16 cellular contexts compared by ENCODE assay signal in genomic region chr22:22767876-22768602, GRCh38.
DNase-seq lines count a peak whose midpoint lies in the region; ATAC-seq, FAIRE-seq and TF ChIP-seq lines count a peak whose summit lies in the region.
"Had no signal": no experiment of that assay in that cellular context is flagged by ENCODE, and none has a peak within 500 bp of the region (broad histone marks: within the 10 kb centered on the region; RNA-seq: fewer than 3 reads in every experiment).

No MANE protein-coding gene starts in this region.

- no peak overlapping the region for H3K9ac ChIP-seq in colonic mucosa (ENCODE audit: low read depth in 2 of 2, low read length in 2 of 2)
- H3K9ac ChIP-seq in kidney (ENCODE audit: low read length in 2 of 2): no peak overlapping the region
- H3K9ac ChIP-seq: BLaER1 had no signal

- no peak for FAIRE-seq in kidney (lab: Jason Lieb, UNC)
- FAIRE-seq: keratinocyte had no signal

- H3K4me1 Mint-ChIP-seq in stimulated activated naive B cell treated with anti-CD40 and anti-IgM and Interleukin-4, amounts not matched to agents 10 μg/mL and 1 μg/mL and 100 μg/mL, for 72 hours: peaks cover 22 to 29% of the 10 kb centered on the region in 2 donors
- no peaks in the 10 kb centered on the region for H3K4me1 Mint-ChIP-seq in activated naive CD8-positive, alpha-beta T cell treated with anti-CD3 and anti-CD28 coated beads for 36 hours

- TF ChIP-seq CTCF in colonic mucosa (IDR thresholded peaks at IDR 0.05) (no peak), kidney (IDR thresholded peaks at IDR 0.05; ENCODE audit: borderline replicate concordance, extremely low read depth, insufficient read depth) (no peak)

- no peak overlapping the region for H3K27ac ChIP-seq in colonic mucosa
- no peak overlapping the region for H3K27ac ChIP-seq in kidney (ENCODE audit: low read depth in 2 of 2, low read length in 2 of 2)
- H3K27ac ChIP-seq: BLaER1, ovary had no signal

- no peak overlapping the region for H3K4me3 ChIP-seq in colonic mucosa
- H3K4me3 ChIP-seq in kidney (ENCODE audit: low read length in 2 of 2): no peak overlapping the region
- H3K4me3 ChIP-seq: BLaER1, ovary, smooth muscle cell had no signal

- no peaks in the 10 kb centered on the region for H3K27me3 ChIP-seq in colonic mucosa
- H3K27me3 ChIP-seq: BLaER1, ovary had no signal

- intact Hi-C loops in colonic mucosa (cut with DNase I): no loop called here
- intact Hi-C loops in kidney (cut with DNase I): no loop called here

- peak; percentile 7 for DNase-seq in ELR (ENCODE audit: low read depth)
- DNase-seq in HCEC 1CT: peak; percentile 38
- DNase-seq in colonic mucosa: peak; percentile 10
- peak; percentile 82 for DNase-seq in mesenteric fat pad (ENCODE audit: low spot score)
- DNase-seq in kidney: no peak
- DNase-seq in stimulated activated naive B cell treated with anti-CD40 and anti-IgM and Interleukin-4, amounts not matched to agents 10 μg/mL and 1 μg/mL and 100 μg/mL, for 72 hours: no peak
- no peak for DNase-seq in activated naive CD8-positive, alpha-beta T cell treated with anti-CD3 and anti-CD28 coated beads for 36 hours
- DNase-seq: activated CD8-positive, alpha-beta memory T cell treated with anti-CD3 and anti-CD28 coated beads, Interleukin-2, amount 50 U/mL, for 4 hours; activated naive CD4-positive, alpha-beta T cell treated with anti-CD3 and anti-CD28 coated beads for 36 hours; Kasumi-1; NCI-H146; ovary had no signal

- H3K9me3 ChIP-seq in colonic mucosa: no peaks in the 10 kb centered on the region
- H3K9me3 ChIP-seq in kidney (ENCODE audit: control insufficient read depth in 1 of 2, low read length in 2 of 2): no peaks in the 10 kb centered on the region
- H3K9me3 ChIP-seq: BLaER1, ovary had no signal

- no peaks in the 10 kb centered on the region for H3K9me3 Mint-ChIP-seq in stimulated activated naive B cell treated with anti-CD40 and anti-IgM and Interleukin-4, amounts not matched to agents 10 μg/mL and 1 μg/mL and 100 μg/mL, for 72 hours
- H3K9me3 Mint-ChIP-seq in activated naive CD8-positive, alpha-beta T cell treated with anti-CD3 and anti-CD28 coated beads for 36 hours: no peaks in the 10 kb centered on the region
- H3K9me3 Mint-ChIP-seq: activated naive CD4-positive, alpha-beta T cell treated with anti-CD3 and anti-CD28 coated beads for 36 hours had no signal

- H3K4me1 ChIP-seq in colonic mucosa (no peaks in the 10 kb centered on the region), kidney (ENCODE audit: control insufficient read depth in 1 of 2, insufficient read depth in 1 of 2, low read depth in 1 of 2, low read length in 2 of 2) (no peaks in the 10 kb centered on the region)

- H3K4me3 Mint-ChIP-seq in stimulated activated naive B cell treated with anti-CD40 and anti-IgM and Interleukin-4, amounts not matched to agents 10 μg/mL and 1 μg/mL and 100 μg/mL, for 72 hours: no peak overlapping the region
- no peak overlapping the region for H3K4me3 Mint-ChIP-seq in activated naive CD8-positive, alpha-beta T cell treated with anti-CD3 and anti-CD28 coated beads for 36 hours
- H3K4me3 Mint-ChIP-seq: activated naive CD4-positive, alpha-beta T cell treated with anti-CD3 and anti-CD28 coated beads for 36 hours had no signal

- ATAC-seq in esophagus mucosa: no peak
- no peak for ATAC-seq in stimulated activated naive B cell treated with anti-CD40 and anti-IgM and Interleukin-4, amounts not matched to agents 10 μg/mL and 1 μg/mL and 100 μg/mL, for 72 hours (replicated peaks)

- H3K36me3 ChIP-seq in colonic mucosa (no peaks in the 10 kb centered on the region), kidney (ENCODE audit: control insufficient read depth in 1 of 2, insufficient read depth in 2 of 2, low read length in 2 of 2) (no peaks in the 10 kb centered on the region)
- H3K36me3 ChIP-seq: BLaER1, ovary had no signal

- H3K27me3 Mint-ChIP-seq in stimulated activated naive B cell treated with anti-CD40 and anti-IgM and Interleukin-4, amounts not matched to agents 10 μg/mL and 1 μg/mL and 100 μg/mL, for 72 hours: peaks cover 27 to 31% of the 10 kb centered on the region in 2 donors
- peaks cover 15% of the 10 kb centered on the region for H3K27me3 Mint-ChIP-seq in activated naive CD8-positive, alpha-beta T cell treated with anti-CD3 and anti-CD28 coated beads for 36 hours

- H3K36me3 Mint-ChIP-seq in stimulated activated naive B cell treated with anti-CD40 and anti-IgM and Interleukin-4, amounts not matched to agents 10 μg/mL and 1 μg/mL and 100 μg/mL, for 72 hours: no peaks in the 10 kb centered on the region
- no peaks in the 10 kb centered on the region for H3K36me3 Mint-ChIP-seq in activated naive CD8-positive, alpha-beta T cell treated with anti-CD3 and anti-CD28 coated beads for 36 hours

- H3K27ac Mint-ChIP-seq in stimulated activated naive B cell treated with anti-CD40 and anti-IgM and Interleukin-4, amounts not matched to agents 10 μg/mL and 1 μg/mL and 100 μg/mL, for 72 hours: no peak overlapping the region
- no peak overlapping the region for H3K27ac Mint-ChIP-seq in activated naive CD8-positive, alpha-beta T cell treated with anti-CD3 and anti-CD28 coated beads for 36 hours
- H3K27ac Mint-ChIP-seq: activated naive CD4-positive, alpha-beta T cell treated with anti-CD3 and anti-CD28 coated beads for 36 hours had no signal

Comparison
In these comparisons a context has a peak if more than half of its experiments do, and no peak if none do; other contexts are left out.
1. DNase-seq: peak in ELR (single experiment), HCEC 1CT (single experiment), colonic mucosa (single experiment) and mesenteric fat pad (single experiment); none in kidney (single experiment), stimulated activated naive B cell treated with anti-CD40 and anti-IgM and Interleukin-4, amounts not matched to agents 10 μg/mL and 1 μg/mL and 100 μg/mL, for 72 hours (single experiment) and activated naive CD8-positive, alpha-beta T cell treated with anti-CD3 and anti-CD28 coated beads for 36 hours (single experiment).